In genomic region chr6:138945354-138945753, GRCh38 we compare ENCODE assay signal across 13 cellular contexts. TPM values are rescaled to one million over a fixed set of nuclear protein-coding genes. Genes with fewer than 3 reads are reported as not detected.
DNase-seq lines count a peak whose midpoint lies in the region; ATAC-seq and TF ChIP-seq lines count a peak whose summit lies in the region.
"Had no signal": no experiment of that assay in that cellular context is flagged by ENCODE, and none has a peak within 500 bp of the region (broad histone marks: within the 10 kb centered on the region; RNA-seq: fewer than 3 reads in every experiment).

No MANE protein-coding gene starts in this region.

- H2AFZ ChIP-seq in Loucy (ENCODE audit: low read length): no peak overlapping the region

- no peak for ATAC-seq in activated CD8-positive, alpha-beta T cell treated with anti-CD3 and anti-CD28 coated beads for 36 hours
- no peak for ATAC-seq in activated CD8-positive, alpha-beta T cell treated with anti-CD3 and anti-CD28 coated beads, Interleukin-2, amount 10 ng/mL, durations not matched to agents 7 days and 5 days
- no peak for ATAC-seq in HG02981 (IDR thresholded peaks at IDR 0.05; ENCODE audit: unreplicated experiment)
- ATAC-seq: activated T-cell treated with anti-CD3 and anti-CD28 coated beads, Interleukin-2, amount 50 U/mL, for 72 hours; stimulated activated effector memory CD8-positive, alpha-beta T cell treated with anti-CD3 and anti-CD28 coated beads, Interleukin-12 subunit alpha, Interleukin-12 subunit beta, amount 100 ng/mL, for 72 hours had no signal

- H3K36me3 Mint-ChIP-seq in activated CD8-positive, alpha-beta T cell treated with anti-CD3 and anti-CD28 coated beads for 36 hours (ENCODE audit: low read depth): peaks cover 37% of the 10 kb centered on the region
- H3K36me3 Mint-ChIP-seq in activated CD8-positive, alpha-beta T cell treated with anti-CD3 and anti-CD28 coated beads, Interleukin-2, amount 10 ng/mL, durations not matched to agents 7 days and 5 days (ENCODE audit: low read depth): peaks cover 42% of the 10 kb centered on the region
- peaks cover 41% of the 10 kb centered on the region for H3K36me3 Mint-ChIP-seq in type B pancreatic cell

- peak; percentile 30 for TF ChIP-seq CTCF in activated CD8-positive, alpha-beta T cell treated with anti-CD3 and anti-CD28 coated beads for 36 hours (IDR thresholded peaks at IDR 0.05)
- peak; percentile 39 for TF ChIP-seq CTCF in Loucy (conservative IDR thresholded peaks at IDR 0.05; ENCODE audit: low read length)
- TF ChIP-seq CTCF in choroid plexus epithelial cell (conservative IDR thresholded peaks at IDR 0.05; ENCODE audit: low read depth, low read length): peak; percentile 37
- peak; percentile 57 for TF ChIP-seq CTCF in type B pancreatic cell (conservative IDR thresholded peaks at IDR 0.05)

- H3K79me2 ChIP-seq in Loucy (ENCODE audit: insufficient read depth, low read length): peaks cover 44% of the 10 kb centered on the region

- CTCF ChIA-PET in activated CD8-positive, alpha-beta T cell treated with anti-CD3 and anti-CD28 coated beads for 36 hours (lab: Charles Lee): no interaction called here
- CTCF ChIA-PET in activated CD8-positive, alpha-beta T cell treated with anti-CD3 and anti-CD28 coated beads, Interleukin-2, amount 10 ng/mL, durations not matched to agents 7 days and 5 days (lab: Charles Lee): no interaction called here

- peaks cover 52% of the 10 kb centered on the region for H3K36me3 ChIP-seq in Loucy (ENCODE audit: insufficient read depth, low read length)

- no peak overlapping the region for H3K4me2 ChIP-seq in Loucy (ENCODE audit: low read depth, low read length, poor library complexity, severe bottlenecking)

- intact Hi-C loops in activated CD8-positive, alpha-beta T cell treated with anti-CD3 and anti-CD28 coated beads for 36 hours (cut with micrococcal nuclease): loop anchor here (5.0 kb wide), 1 partner anchor 42 kb away; the partner anchor contains the start of gene REPS1

- DNase-seq in activated CD8-positive, alpha-beta T cell treated with anti-CD3 and anti-CD28 coated beads for 36 hours: peak; percentile 19
- no peak for DNase-seq in activated CD8-positive, alpha-beta T cell treated with anti-CD3 and anti-CD28 coated beads, Interleukin-2, amount 10 ng/mL, durations not matched to agents 7 days and 5 days
- DNase-seq in choroid plexus epithelial cell (ENCODE audit: low read depth) (no peak), type B pancreatic cell (ENCODE audit: extremely low spot score, unreplicated experiment) (no peak), NCI-H2029 treated with DMSO at 0.1 percent for 48 hours (lab: John Stamatoyannopoulos, UW) (no peak)
- DNase-seq in activated effector memory CD4-positive, alpha-beta T cell treated with Interleukin-2 at 50 U/mL for 16 hours: no peak
- DNase-seq: CD8-positive, alpha-beta memory T cell; midbrain; stimulated activated CD4-positive, alpha-beta T cell treated with anti-CD3 and anti-CD28 coated beads, Interleukin-2, amount 100 ng/mL, for 24 hours had no signal

- no peaks in the 10 kb centered on the region for H3K9me3 ChIP-seq in Loucy (ENCODE audit: insufficient read depth, low read depth, low read length)

- H3K4me3 Mint-ChIP-seq in activated CD8-positive, alpha-beta T cell treated with anti-CD3 and anti-CD28 coated beads for 36 hours: no peak overlapping the region
- H3K4me3 Mint-ChIP-seq in activated CD8-positive, alpha-beta T cell treated with anti-CD3 and anti-CD28 coated beads, Interleukin-2, amount 10 ng/mL, durations not matched to agents 7 days and 5 days: no peak overlapping the region
- H3K4me3 Mint-ChIP-seq in type B pancreatic cell: no peak overlapping the region
- H3K4me3 Mint-ChIP-seq: stimulated activated effector memory CD8-positive, alpha-beta T cell treated with anti-CD3 and anti-CD28 coated beads, Interleukin-12 subunit alpha, Interleukin-12 subunit beta, amount 100 ng/mL, for 72 hours had no signal

- peaks cover 12% of the 10 kb centered on the region for H3K4me1 ChIP-seq in Loucy (ENCODE audit: insufficient read depth, low read length, poor library complexity, severe bottlenecking)

- POLR2A ChIA-PET in activated CD8-positive, alpha-beta T cell treated with anti-CD3 and anti-CD28 coated beads for 36 hours (lab: Charles Lee): no interaction called here
- POLR2A ChIA-PET in activated CD8-positive, alpha-beta T cell treated with anti-CD3 and anti-CD28 coated beads, Interleukin-2, amount 10 ng/mL, durations not matched to agents 7 days and 5 days (lab: Charles Lee): no interaction called here

- no peaks in the 10 kb centered on the region for H3K9me2 ChIP-seq in Loucy (replicated peaks; ENCODE audit: low read depth, low read length)

- no peaks in the 10 kb centered on the region for H3K27me3 Mint-ChIP-seq in activated CD8-positive, alpha-beta T cell treated with anti-CD3 and anti-CD28 coated beads for 36 hours
- H3K27me3 Mint-ChIP-seq in activated CD8-positive, alpha-beta T cell treated with anti-CD3 and anti-CD28 coated beads, Interleukin-2, amount 10 ng/mL, durations not matched to agents 7 days and 5 days (ENCODE audit: low read depth): no peaks in the 10 kb centered on the region
- H3K27me3 Mint-ChIP-seq in type B pancreatic cell: no peaks in the 10 kb centered on the region
- H3K27me3 Mint-ChIP-seq: CD8-positive, alpha-beta memory T cell had no signal

- H3K4me3 ChIP-seq in Loucy (ENCODE audit: low read length, poor library complexity, severe bottlenecking) (no peak overlapping the region), choroid plexus epithelial cell (ENCODE audit: low read depth, low read length) (no peak overlapping the region)

- H3K9me3 Mint-ChIP-seq in activated CD8-positive, alpha-beta T cell treated with anti-CD3 and anti-CD28 coated beads for 36 hours: no peaks in the 10 kb centered on the region
- H3K9me3 Mint-ChIP-seq in activated CD8-positive, alpha-beta T cell treated with anti-CD3 and anti-CD28 coated beads, Interleukin-2, amount 10 ng/mL, durations not matched to agents 7 days and 5 days (ENCODE audit: insufficient read depth): no peaks in the 10 kb centered on the region
- H3K9me3 Mint-ChIP-seq in type B pancreatic cell: no peaks in the 10 kb centered on the region
- H3K9me3 Mint-ChIP-seq: activated T-cell treated with anti-CD3 and anti-CD28 coated beads, Interleukin-2, amount 50 U/mL, for 72 hours; CD8-positive, alpha-beta memory T cell; stimulated activated effector memory CD8-positive, alpha-beta T cell treated with anti-CD3 and anti-CD28 coated beads, Interleukin-12 subunit alpha, Interleukin-12 subunit beta, amount 100 ng/mL, for 72 hours had no signal

- no peak overlapping the region for H3K27ac Mint-ChIP-seq in activated CD8-positive, alpha-beta T cell treated with anti-CD3 and anti-CD28 coated beads for 36 hours
- no peak overlapping the region for H3K27ac Mint-ChIP-seq in activated CD8-positive, alpha-beta T cell treated with anti-CD3 and anti-CD28 coated beads, Interleukin-2, amount 10 ng/mL, durations not matched to agents 7 days and 5 days
- H3K27ac Mint-ChIP-seq in type B pancreatic cell: no peak overlapping the region

- H4K20me1 ChIP-seq in Loucy (ENCODE audit: insufficient read depth, low read length, poor library complexity, severe bottlenecking): peaks cover 28% of the 10 kb centered on the region

- H3F3A ChIP-seq in Loucy (ENCODE audit: low read depth): no peaks in the 10 kb centered on the region

- no peak overlapping the region for H3K9ac ChIP-seq in Loucy (ENCODE audit: low read depth, low read length, poor library complexity, severe bottlenecking)

- H3K4me1 Mint-ChIP-seq in activated CD8-positive, alpha-beta T cell treated with anti-CD3 and anti-CD28 coated beads for 36 hours (ENCODE audit: low read depth): peaks cover 47% of the 10 kb centered on the region
- peaks cover 39% of the 10 kb centered on the region for H3K4me1 Mint-ChIP-seq in activated CD8-positive, alpha-beta T cell treated with anti-CD3 and anti-CD28 coated beads, Interleukin-2, amount 10 ng/mL, durations not matched to agents 7 days and 5 days (ENCODE audit: low read depth)
- H3K4me1 Mint-ChIP-seq in type B pancreatic cell (ENCODE audit: unreplicated experiment): peaks cover 12% of the 10 kb centered on the region

- no peaks in the 10 kb centered on the region for H3K27me3 ChIP-seq in Loucy (ENCODE audit: insufficient read depth, low read length, poor library complexity, severe bottlenecking)

RNA-seq across cellular contexts. Expression of gene REPS1, which starts 42.7 kb away (rescaled TPM):
- 10 to 100 TPM; 44.9 to 46.6 TPM for total RNA-seq in activated CD8-positive, alpha-beta T cell treated with anti-CD3 and anti-CD28 coated beads for 36 hours
- total RNA-seq in activated CD8-positive, alpha-beta T cell treated with anti-CD3 and anti-CD28 coated beads, Interleukin-2, amount 10 ng/mL, durations not matched to agents 7 days and 5 days: 10 to 100 TPM; 39.2 to 45.2 TPM
- total RNA-seq in type B pancreatic cell (ENCODE audit: low replicate concordance): 57.0 and 95.8 TPM in 2 replicates
